ENCODE assay signal across 1 cellular context in genomic region chr17:47252209-47252608, GRCh38.
TF ChIP-seq lines count a peak whose summit lies in the region.

No MANE protein-coding gene starts in this region.

TF ChIP-seq in HepG2, 621 proteins besides CTCF, POLR2A, EP300 and RAD21 (continued from another document and continues in another):
- TF ChIP-seq BCL3 (CRISPR knock-in tag; IDR thresholded peaks at IDR 0.05) (0 out of 2 replicates have a peak, but pooled peaks have one; percentile 60), ZNF407 (CRISPR knock-in tag; IDR thresholded peaks at IDR 0.05; ENCODE audit: not compliant biosample characterization) (no peak), ZNF674 (CRISPR knock-in tag; IDR thresholded peaks at IDR 0.05; ENCODE audit: low read depth) (no peak), PAF1 (CRISPR knock-in tag; IDR thresholded peaks at IDR 0.05) (no peak), CSRNP1 (CRISPR knock-in tag; IDR thresholded peaks at IDR 0.05) (no peak), FOXC1 (CRISPR knock-in tag; IDR thresholded peaks at IDR 0.05; ENCODE audit: borderline replicate concordance) (no peak), CAMTA2 (CRISPR knock-in tag; IDR thresholded peaks at IDR 0.05; ENCODE audit: borderline replicate concordance) (no peak), FOXP4 (CRISPR knock-in tag; IDR thresholded peaks at IDR 0.05) (no peak), ZNF547 (CRISPR knock-in tag; IDR thresholded peaks at IDR 0.05) (no peak), JUN (CRISPR knock-in tag; IDR thresholded peaks at IDR 0.05) (no peak), ZNF333 (CRISPR knock-in tag; IDR thresholded peaks at IDR 0.05; ENCODE audit: borderline replicate concordance) (0 out of 2 replicates have a peak, but pooled peaks have one; percentile 26), AKAP8 (CRISPR knock-in tag; IDR thresholded peaks at IDR 0.05) (no peak), ZNF768 (CRISPR knock-in tag; IDR thresholded peaks at IDR 0.05) (no peak), PTBP1 (IDR thresholded peaks at IDR 0.05; ENCODE audit: low read depth, low read length, poor library complexity, severe bottlenecking) (no peak), ZBTB8A (CRISPR knock-in tag; IDR thresholded peaks at IDR 0.05; ENCODE audit: borderline replicate concordance, low read depth) (no peak), ZNF550 (CRISPR knock-in tag; IDR thresholded peaks at IDR 0.05; ENCODE audit: borderline replicate concordance) (no peak), ZNF704 (CRISPR knock-in tag; IDR thresholded peaks at IDR 0.05; ENCODE audit: borderline replicate concordance) (no peak), ZBTB46 (CRISPR knock-in tag; IDR thresholded peaks at IDR 0.05; ENCODE audit: borderline replicate concordance) (no peak), ARNTL (CRISPR knock-in tag; IDR thresholded peaks at IDR 0.05) (no peak), ZNF383 (CRISPR knock-in tag; IDR thresholded peaks at IDR 0.05; ENCODE audit: borderline replicate concordance) (no peak), CSRNP2 (CRISPR knock-in tag; conservative IDR thresholded peaks at IDR 0.05; ENCODE audit: low read depth) (no peak), ZNF570 (CRISPR knock-in tag; IDR thresholded peaks at IDR 0.05; ENCODE audit: borderline replicate concordance) (no peak), ZFP90 (CRISPR knock-in tag; IDR thresholded peaks at IDR 0.05; ENCODE audit: borderline replicate concordance) (no peak), GATA4 (IDR thresholded peaks at IDR 0.05; ENCODE audit: borderline replicate concordance, low read depth) (no peak)
